Comparison of ENCODE assay signal across 8 cellular contexts in the genomic region with DNA sequence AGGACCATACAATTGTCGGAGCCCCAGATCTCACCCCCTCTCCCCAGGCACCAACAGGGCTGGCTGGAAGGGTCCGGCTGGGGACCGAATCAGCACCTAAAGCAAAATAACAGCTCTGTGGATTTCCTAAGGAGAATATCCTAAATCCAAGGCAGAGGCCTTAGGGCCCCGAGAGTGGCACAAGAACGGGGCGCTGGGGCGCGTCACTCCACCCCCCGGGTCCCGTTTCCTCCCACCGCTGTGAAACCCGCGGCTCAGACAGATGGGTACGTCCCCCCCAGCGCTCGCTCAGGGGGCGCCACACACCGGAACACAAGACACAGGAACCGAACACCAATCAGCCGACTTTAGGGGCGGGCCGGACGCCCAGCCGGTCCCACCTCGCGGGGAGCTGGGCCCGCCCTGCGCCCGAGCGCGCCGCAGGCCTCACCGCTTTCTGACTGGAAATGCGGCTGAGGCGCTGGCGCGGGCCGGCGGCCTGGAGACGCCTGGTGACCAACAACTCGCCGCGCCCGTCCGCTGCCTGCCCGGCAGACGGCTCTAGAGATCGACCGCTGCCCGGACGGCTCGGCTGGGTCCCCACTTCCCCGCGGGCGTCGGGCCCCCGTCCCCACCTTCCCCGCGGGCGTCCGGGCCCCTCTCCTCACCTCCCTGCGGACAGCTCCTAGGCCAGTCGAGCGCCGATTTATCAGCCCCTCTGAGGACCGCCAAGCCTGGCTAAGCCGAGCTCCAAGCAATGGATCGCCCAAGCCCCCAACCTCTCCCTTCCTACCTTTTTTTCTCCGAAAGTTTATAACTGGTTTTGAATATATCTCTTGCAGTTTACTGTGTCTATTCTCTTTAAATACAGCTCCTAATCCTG. TPM values are rescaled to one million over a fixed set of nuclear protein-coding genes. Genes with fewer than 3 reads are reported as not detected.
DNase-seq lines count a peak whose midpoint lies in the region; ATAC-seq and TF ChIP-seq lines count a peak whose summit lies in the region.

A gene with protein sequence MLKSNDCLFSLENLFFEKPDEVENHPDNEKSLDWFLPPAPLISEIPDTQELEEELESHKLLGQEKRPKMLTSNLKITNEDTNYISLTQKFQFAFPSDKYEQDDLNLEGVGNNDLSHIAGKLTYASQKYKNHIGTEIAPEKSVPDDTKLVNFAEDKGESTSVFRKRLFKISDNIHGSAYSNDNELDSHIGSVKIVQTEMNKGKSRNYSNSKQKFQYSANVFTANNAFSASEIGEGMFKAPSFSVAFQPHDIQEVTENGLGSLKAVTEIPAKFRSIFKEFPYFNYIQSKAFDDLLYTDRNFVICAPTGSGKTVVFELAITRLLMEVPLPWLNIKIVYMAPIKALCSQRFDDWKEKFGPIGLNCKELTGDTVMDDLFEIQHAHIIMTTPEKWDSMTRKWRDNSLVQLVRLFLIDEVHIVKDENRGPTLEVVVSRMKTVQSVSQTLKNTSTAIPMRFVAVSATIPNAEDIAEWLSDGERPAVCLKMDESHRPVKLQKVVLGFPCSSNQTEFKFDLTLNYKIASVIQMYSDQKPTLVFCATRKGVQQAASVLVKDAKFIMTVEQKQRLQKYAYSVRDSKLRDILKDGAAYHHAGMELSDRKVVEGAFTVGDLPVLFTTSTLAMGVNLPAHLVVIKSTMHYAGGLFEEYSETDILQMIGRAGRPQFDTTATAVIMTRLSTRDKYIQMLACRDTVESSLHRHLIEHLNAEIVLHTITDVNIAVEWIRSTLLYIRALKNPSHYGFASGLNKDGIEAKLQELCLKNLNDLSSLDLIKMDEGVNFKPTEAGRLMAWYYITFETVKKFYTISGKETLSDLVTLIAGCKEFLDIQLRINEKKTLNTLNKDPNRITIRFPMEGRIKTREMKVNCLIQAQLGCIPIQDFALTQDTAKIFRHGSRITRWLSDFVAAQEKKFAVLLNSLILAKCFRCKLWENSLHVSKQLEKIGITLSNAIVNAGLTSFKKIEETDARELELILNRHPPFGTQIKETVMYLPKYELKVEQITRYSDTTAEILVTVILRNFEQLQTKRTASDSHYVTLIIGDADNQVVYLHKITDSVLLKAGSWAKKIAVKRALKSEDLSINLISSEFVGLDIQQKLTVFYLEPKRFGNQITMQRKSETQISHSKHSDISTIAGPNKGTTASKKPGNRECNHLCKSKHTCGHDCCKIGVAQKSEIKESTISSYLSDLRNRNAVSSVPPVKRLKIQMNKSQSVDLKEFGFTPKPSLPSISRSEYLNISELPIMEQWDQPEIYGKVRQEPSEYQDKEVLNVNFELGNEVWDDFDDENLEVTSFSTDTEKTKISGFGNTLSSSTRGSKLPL (N-terminal part only) (minus strand): TSS at position 687 of the 862 bp plus-strand sequence. CDS start 3,755 bp downstream, outside the sequence.

- H3K36me3 ChIP-seq in NT2/D1 (ENCODE audit: insufficient read depth, insufficient read length, low read length) (no peaks in the 10 kb centered on the region), thoracic aorta (no peaks in the 10 kb centered on the region)

- BruUV-seq in Calu3 (replicated peaks; lab: Mats Ljungman, UMichigan): no TSS peak

- intact Hi-C loops in Calu3 (cut with micrococcal nuclease; ENCODE audit: unreplicated experiment): loop anchor here (5.0 kb wide), 1 partner anchor 237 kb away; no protein-coding TSS in a partner anchor

- peak; percentile 64 for DNase-seq in Calu3
- DNase-seq in NT2/D1 (ENCODE audit: low read depth, low spot score): peak; percentile 83
- peak in 3 of 4 experiments; percentile 2 to 30 (median 12) for DNase-seq in activated naive CD4-positive, alpha-beta T cell (lab: John Stamatoyannopoulos, UW)
- peak; percentile 31 for DNase-seq in globus pallidus (ENCODE audit: low spot score)
- peak; percentile 75 for DNase-seq in occipital lobe (lab: John Stamatoyannopoulos, UW)
- peak; percentile 11 for DNase-seq in thoracic aorta (ENCODE audit: low spot score)

- H3K27me3 ChIP-seq in NT2/D1 (ENCODE audit: insufficient read depth, insufficient read length) (no peaks in the 10 kb centered on the region), thoracic aorta (replicated peaks; ENCODE audit: insufficient read depth) (no peaks in the 10 kb centered on the region)

- H3K4me3 Mint-ChIP-seq in Calu3 (ENCODE audit: low read depth, unreplicated experiment): peak within 1 kb of the TSS; percentile 66

- no peak for TF ChIP-seq CTCF in Calu3 (IDR thresholded peaks at IDR 0.05; ENCODE audit: unreplicated experiment)
- TF ChIP-seq CTCF in thoracic aorta (IDR thresholded peaks at IDR 0.05): no peak

- no peaks in the 10 kb centered on the region for H3K9me3 Mint-ChIP-seq in Calu3 (ENCODE audit: low read depth, unreplicated experiment)

- no peaks in the 10 kb centered on the region for H3K9me3 ChIP-seq in NT2/D1 (ENCODE audit: insufficient read depth, low read length)
- no peaks in the 10 kb centered on the region for H3K9me3 ChIP-seq in thoracic aorta

- no peaks in the 10 kb centered on the region for H3K4me1 Mint-ChIP-seq in Calu3 (ENCODE audit: low read depth, unreplicated experiment)

- CTCF ChIA-PET in Calu3 (lab: Charles Lee): interaction anchor here (0.6 kb wide), 1 partner anchor 1802 kb away, joined by 4 read pairs; no protein-coding TSS in a partner anchor

- H3K36me3 Mint-ChIP-seq in Calu3 (ENCODE audit: insufficient read depth, unreplicated experiment): peaks cover 6% of the 10 kb centered on the region

- peak within 1 kb of the TSS; percentile 80 for H3K9ac ChIP-seq in NT2/D1 (ENCODE audit: insufficient read length, low read depth)

- H3K27me3 Mint-ChIP-seq in Calu3 (ENCODE audit: unreplicated experiment): peaks cover 51% of the 10 kb centered on the region

- H3K27ac ChIP-seq in thoracic aorta: peak within 1 kb of the TSS; percentile 11 to 15

- no peaks in the 10 kb centered on the region for H3K4me1 ChIP-seq in NT2/D1 (ENCODE audit: insufficient read depth, insufficient read length)
- peaks cover 0 to 10% of the 10 kb centered on the region in 2 donors for H3K4me1 ChIP-seq in thoracic aorta (ENCODE audit: control insufficient read depth in 1 of 2, low read depth in 2 of 2)

- H3K27ac Mint-ChIP-seq in Calu3 (ENCODE audit: unreplicated experiment): no peak within 1 kb of the TSS

- peak; percentile 97 for ATAC-seq in GM19467 (IDR thresholded peaks at IDR 0.05; ENCODE audit: unreplicated experiment)
- ATAC-seq in HG03571 (IDR thresholded peaks at IDR 0.05; ENCODE audit: unreplicated experiment): peak; percentile 90
- ATAC-seq in thoracic aorta (ENCODE audit: insufficient number of reproducible peaks, low FRiP score, low read depth): no peak

- H3K4me3 ChIP-seq in NT2/D1 (ENCODE audit: insufficient read length, low read depth): peak within 1 kb of the TSS; percentile 67
- peak within 1 kb of the TSS; percentile 80 for H3K4me3 ChIP-seq in thoracic aorta

RNA-seq across cellular contexts. Expression of the gene that starts here (rescaled TPM):
- total RNA-seq in Calu3 (2022) (not detected in 2 replicates), occipital lobe (56.5 TPM), thoracic aorta (1 to 10 TPM in 1 of 2 donors, not detected in 1; 1.4 TPM)

Comparison
In these comparisons a context has a peak if more than half of its experiments do, and no peak if none do; other contexts are left out.
1. RNA of the gene that starts here (total RNA-seq): 56.5 TPM in occipital lobe (single experiment); 1.4 TPM in thoracic aorta and not detected in Calu3; every median in the first group is over 10 times any median in the second.
2. Peak in DNase-seq in Calu3; RNA of the gene not detected or under 1 TPM.
3. DNase-seq: peak in every context shown above with its lines; median percentile 83 in NT2/D1; 75 in occipital lobe; 64 in Calu3; 31 in globus pallidus; 12 in activated naive CD4-positive, alpha-beta T cell; 11 in thoracic aorta.